In the genomic region with DNA sequence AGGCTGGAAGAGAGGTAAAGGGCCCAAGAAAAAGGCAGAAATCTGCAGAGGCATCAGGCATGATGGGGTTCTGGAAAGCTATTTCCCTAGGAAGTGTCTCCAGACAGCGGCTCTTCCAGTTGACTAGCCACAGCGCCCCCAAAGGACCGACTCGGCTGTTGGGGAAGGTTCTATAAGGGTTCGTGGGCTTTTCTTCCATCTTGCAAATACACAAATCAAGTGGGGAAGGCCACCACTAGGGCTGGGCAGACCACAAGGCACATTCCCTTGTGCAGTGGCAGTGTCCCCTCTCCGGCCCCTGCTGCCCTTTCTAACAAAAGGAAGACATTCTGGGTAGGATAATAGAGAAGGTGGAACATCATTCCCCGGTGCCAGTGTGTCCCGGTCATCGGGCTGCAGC, we compare ENCODE assay signal across 1 cellular context.
TF ChIP-seq lines count a peak whose summit lies in the region.

No MANE protein-coding gene starts in this region.

TF ChIP-seq in H1, 55 proteins besides CTCF, POLR2A, EP300 and RAD21 (continued from another document):
- TF ChIP-seq TCF12 (IDR thresholded peaks at IDR 0.05; ENCODE audit: low read depth, low read length) (no peak), POU5F1 (IDR thresholded peaks at IDR 0.05; ENCODE audit: low read depth, low read length) (no peak), GABPA (IDR thresholded peaks at IDR 0.05; ENCODE audit: borderline replicate concordance, insufficient read depth, low read length) (no peak), TBP (IDR thresholded peaks at IDR 0.05; ENCODE audit: low read depth, low read length) (no peak), RBBP5 (IDR thresholded peaks at IDR 0.05; ENCODE audit: borderline replicate concordance, low read depth, low read length) (no peak), POLR2AphosphoS5 (IDR thresholded peaks at IDR 0.05; ENCODE audit: low read depth, low read length) (no peak), SUZ12 (IDR thresholded peaks at IDR 0.05; ENCODE audit: low read length) (no peak), RNF2 (IDR thresholded peaks at IDR 0.05; ENCODE audit: borderline replicate concordance, low read depth, low read length, missing control alignments, poor library complexity, severe bottlenecking) (no peak), BACH1 (IDR thresholded peaks at IDR 0.05; ENCODE audit: low read length) (no peak), SP2 (IDR thresholded peaks at IDR 0.05; ENCODE audit: low read length) (no peak), SP4 (IDR thresholded peaks at IDR 0.05; ENCODE audit: low read length) (no peak), RXRA (IDR thresholded peaks at IDR 0.05; ENCODE audit: insufficient read depth, low read depth, low read length) (no peak)
- TF ChIP-seq, protein P1, sequence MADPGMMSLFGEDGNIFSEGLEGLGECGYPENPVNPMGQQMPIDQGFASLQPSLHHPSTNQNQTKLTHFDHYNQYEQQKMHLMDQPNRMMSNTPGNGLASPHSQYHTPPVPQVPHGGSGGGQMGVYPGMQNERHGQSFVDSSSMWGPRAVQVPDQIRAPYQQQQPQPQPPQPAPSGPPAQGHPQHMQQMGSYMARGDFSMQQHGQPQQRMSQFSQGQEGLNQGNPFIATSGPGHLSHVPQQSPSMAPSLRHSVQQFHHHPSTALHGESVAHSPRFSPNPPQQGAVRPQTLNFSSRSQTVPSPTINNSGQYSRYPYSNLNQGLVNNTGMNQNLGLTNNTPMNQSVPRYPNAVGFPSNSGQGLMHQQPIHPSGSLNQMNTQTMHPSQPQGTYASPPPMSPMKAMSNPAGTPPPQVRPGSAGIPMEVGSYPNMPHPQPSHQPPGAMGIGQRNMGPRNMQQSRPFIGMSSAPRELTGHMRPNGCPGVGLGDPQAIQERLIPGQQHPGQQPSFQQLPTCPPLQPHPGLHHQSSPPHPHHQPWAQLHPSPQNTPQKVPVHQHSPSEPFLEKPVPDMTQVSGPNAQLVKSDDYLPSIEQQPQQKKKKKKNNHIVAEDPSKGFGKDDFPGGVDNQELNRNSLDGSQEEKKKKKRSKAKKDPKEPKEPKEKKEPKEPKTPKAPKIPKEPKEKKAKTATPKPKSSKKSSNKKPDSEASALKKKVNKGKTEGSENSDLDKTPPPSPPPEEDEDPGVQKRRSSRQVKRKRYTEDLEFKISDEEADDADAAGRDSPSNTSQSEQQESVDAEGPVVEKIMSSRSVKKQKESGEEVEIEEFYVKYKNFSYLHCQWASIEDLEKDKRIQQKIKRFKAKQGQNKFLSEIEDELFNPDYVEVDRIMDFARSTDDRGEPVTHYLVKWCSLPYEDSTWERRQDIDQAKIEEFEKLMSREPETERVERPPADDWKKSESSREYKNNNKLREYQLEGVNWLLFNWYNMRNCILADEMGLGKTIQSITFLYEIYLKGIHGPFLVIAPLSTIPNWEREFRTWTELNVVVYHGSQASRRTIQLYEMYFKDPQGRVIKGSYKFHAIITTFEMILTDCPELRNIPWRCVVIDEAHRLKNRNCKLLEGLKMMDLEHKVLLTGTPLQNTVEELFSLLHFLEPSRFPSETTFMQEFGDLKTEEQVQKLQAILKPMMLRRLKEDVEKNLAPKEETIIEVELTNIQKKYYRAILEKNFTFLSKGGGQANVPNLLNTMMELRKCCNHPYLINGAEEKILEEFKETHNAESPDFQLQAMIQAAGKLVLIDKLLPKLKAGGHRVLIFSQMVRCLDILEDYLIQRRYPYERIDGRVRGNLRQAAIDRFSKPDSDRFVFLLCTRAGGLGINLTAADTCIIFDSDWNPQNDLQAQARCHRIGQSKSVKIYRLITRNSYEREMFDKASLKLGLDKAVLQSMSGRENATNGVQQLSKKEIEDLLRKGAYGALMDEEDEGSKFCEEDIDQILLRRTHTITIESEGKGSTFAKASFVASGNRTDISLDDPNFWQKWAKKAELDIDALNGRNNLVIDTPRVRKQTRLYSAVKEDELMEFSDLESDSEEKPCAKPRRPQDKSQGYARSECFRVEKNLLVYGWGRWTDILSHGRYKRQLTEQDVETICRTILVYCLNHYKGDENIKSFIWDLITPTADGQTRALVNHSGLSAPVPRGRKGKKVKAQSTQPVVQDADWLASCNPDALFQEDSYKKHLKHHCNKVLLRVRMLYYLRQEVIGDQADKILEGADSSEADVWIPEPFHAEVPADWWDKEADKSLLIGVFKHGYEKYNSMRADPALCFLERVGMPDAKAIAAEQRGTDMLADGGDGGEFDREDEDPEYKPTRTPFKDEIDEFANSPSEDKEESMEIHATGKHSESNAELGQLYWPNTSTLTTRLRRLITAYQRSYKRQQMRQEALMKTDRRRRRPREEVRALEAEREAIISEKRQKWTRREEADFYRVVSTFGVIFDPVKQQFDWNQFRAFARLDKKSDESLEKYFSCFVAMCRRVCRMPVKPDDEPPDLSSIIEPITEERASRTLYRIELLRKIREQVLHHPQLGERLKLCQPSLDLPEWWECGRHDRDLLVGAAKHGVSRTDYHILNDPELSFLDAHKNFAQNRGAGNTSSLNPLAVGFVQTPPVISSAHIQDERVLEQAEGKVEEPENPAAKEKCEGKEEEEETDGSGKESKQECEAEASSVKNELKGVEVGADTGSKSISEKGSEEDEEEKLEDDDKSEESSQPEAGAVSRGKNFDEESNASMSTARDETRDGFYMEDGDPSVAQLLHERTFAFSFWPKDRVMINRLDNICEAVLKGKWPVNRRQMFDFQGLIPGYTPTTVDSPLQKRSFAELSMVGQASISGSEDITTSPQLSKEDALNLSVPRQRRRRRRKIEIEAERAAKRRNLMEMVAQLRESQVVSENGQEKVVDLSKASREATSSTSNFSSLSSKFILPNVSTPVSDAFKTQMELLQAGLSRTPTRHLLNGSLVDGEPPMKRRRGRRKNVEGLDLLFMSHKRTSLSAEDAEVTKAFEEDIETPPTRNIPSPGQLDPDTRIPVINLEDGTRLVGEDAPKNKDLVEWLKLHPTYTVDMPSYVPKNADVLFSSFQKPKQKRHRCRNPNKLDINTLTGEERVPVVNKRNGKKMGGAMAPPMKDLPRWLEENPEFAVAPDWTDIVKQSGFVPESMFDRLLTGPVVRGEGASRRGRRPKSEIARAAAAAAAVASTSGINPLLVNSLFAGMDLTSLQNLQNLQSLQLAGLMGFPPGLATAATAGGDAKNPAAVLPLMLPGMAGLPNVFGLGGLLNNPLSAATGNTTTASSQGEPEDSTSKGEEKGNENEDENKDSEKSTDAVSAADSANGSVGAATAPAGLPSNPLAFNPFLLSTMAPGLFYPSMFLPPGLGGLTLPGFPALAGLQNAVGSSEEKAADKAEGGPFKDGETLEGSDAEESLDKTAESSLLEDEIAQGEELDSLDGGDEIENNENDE (IDR thresholded peaks at IDR 0.05; ENCODE audit: insufficient replicate concordance, low read length): no peak
TF ChIP-seq in H1: peak in this region for 0.
